In genomic region chr11:110919241-110919893, GRCh38 we compare ENCODE assay signal across 15 cellular contexts.
DNase-seq lines count a peak whose midpoint lies in the region; ATAC-seq and TF ChIP-seq lines count a peak whose summit lies in the region.
"Had no signal": no experiment of that assay in that cellular context is flagged by ENCODE, and none has a peak within 500 bp of the region (broad histone marks: within the 10 kb centered on the region; RNA-seq: fewer than 3 reads in every experiment).

No MANE protein-coding gene starts in this region.

- POLR2A ChIA-PET in naive thymus-derived CD4-positive, alpha-beta T cell (lab: Charles Lee) = no interaction called here

- no peaks in the 10 kb centered on the region for H3K27me3 ChIP-seq in MM.1S (replicated peaks; ENCODE audit: insufficient read depth, low read length)
- no peaks in the 10 kb centered on the region for H3K27me3 ChIP-seq in naive thymus-derived CD4-positive, alpha-beta T cell (ENCODE audit: control insufficient read depth in 2 of 2, insufficient read depth in 2 of 2, low read length in 2 of 2)
- H3K27me3 ChIP-seq in SJCRH30 = no peaks in the 10 kb centered on the region
- H3K27me3 ChIP-seq: esophagus muscularis mucosa, right lobe of liver had no signal

- intact Hi-C loops in naive thymus-derived CD4-positive, alpha-beta T cell (cut with micrococcal nuclease) = no loop called here

- H3K27me3 Mint-ChIP-seq in naive thymus-derived CD4-positive, alpha-beta T cell = peaks cover 0 to 4% (median 0%) of the 10 kb centered on the region in 5 donors

- CTCF ChIA-PET in naive thymus-derived CD4-positive, alpha-beta T cell (lab: Charles Lee) = no interaction called here

- H3K4me1 Mint-ChIP-seq in naive thymus-derived CD4-positive, alpha-beta T cell = peaks cover 8 to 28% (median 15%) of the 10 kb centered on the region in 7 donors

- no peak for TF ChIP-seq CTCF in MM.1S (IDR thresholded peaks at IDR 0.05; ENCODE audit: low read length)

- DNase-seq in MM.1S (peak; percentile 52), SW480 (ENCODE audit: low spot score) (no peak), LoVo (ENCODE audit: low spot score) (no peak), SJCRH30 (no peak), glomerular visceral epithelial cell (ENCODE audit: extremely low spot score) (no peak)
- no peak for DNase-seq in naive thymus-derived CD4-positive, alpha-beta T cell
- DNase-seq: activated CD4-positive, alpha-beta T cell treated with anti-CD3 and anti-CD28 coated beads, Interleukin-2, amount 50 U/mL, for 4 hours; activated naive CD4-positive, alpha-beta T cell treated with Interleukin-2 at 50 U/mL for 16 hours; KG1; right lobe of liver; T-helper 2 cell had no signal

- no peaks in the 10 kb centered on the region for H3K9me2 ChIP-seq in MM.1S (replicated peaks; ENCODE audit: insufficient read depth, low read length)

- H3K4me2 ChIP-seq in MM.1S (ENCODE audit: low read depth, low read length) = peak overlapping the region; percentile 57

- H3F3A ChIP-seq in MM.1S (ENCODE audit: insufficient read depth, low read length) = no peaks in the 10 kb centered on the region

- ATAC-seq in GM18907 (IDR thresholded peaks at IDR 0.05; ENCODE audit: unreplicated experiment) (peak; percentile 68), GM21619 (IDR thresholded peaks at IDR 0.05; ENCODE audit: unreplicated experiment) (peak; percentile 85)
- ATAC-seq in naive thymus-derived CD4-positive, alpha-beta T cell = peak; percentile 48

- H3K4me3 ChIP-seq in MM.1S (ENCODE audit: low read length) (peak overlapping the region; percentile 19), SJCRH30 (no peak overlapping the region)
- H3K4me3 ChIP-seq in naive thymus-derived CD4-positive, alpha-beta T cell (ENCODE audit: low read length) = no peak overlapping the region
- H3K4me3 ChIP-seq: esophagus muscularis mucosa, right lobe of liver had no signal

- peaks cover 7% of the 10 kb centered on the region; the same call in 1 of the 2 replicates for H3K4me1 ChIP-seq in MM.1S (ENCODE audit: low read length)
- peaks cover 0 to 7% of the 10 kb centered on the region in 2 donors for H3K4me1 ChIP-seq in naive thymus-derived CD4-positive, alpha-beta T cell (ENCODE audit: control insufficient read depth in 2 of 2, insufficient read depth in 2 of 2, low read length in 2 of 2)
- H3K4me1 ChIP-seq in SJCRH30 = no peaks in the 10 kb centered on the region
- H3K4me1 ChIP-seq: right lobe of liver had no signal

- peak overlapping the region; percentile 14; the same call in 1 of the 2 replicates for H3K9ac ChIP-seq in MM.1S (ENCODE audit: low read length)

- H3K36me3 Mint-ChIP-seq in naive thymus-derived CD4-positive, alpha-beta T cell = peaks cover 0 to 7% (median 0%) of the 10 kb centered on the region in 5 donors

- peak overlapping the region; percentile 21; the same call in 1 of the 2 replicates for H3K27ac ChIP-seq in MM.1S (ENCODE audit: low read length)
- no peak overlapping the region for H3K27ac ChIP-seq in naive thymus-derived CD4-positive, alpha-beta T cell (ENCODE audit: low read depth, low read length)
- no peak overlapping the region for H3K27ac ChIP-seq in SJCRH30
- H3K27ac ChIP-seq: right lobe of liver had no signal

- H3K27ac Mint-ChIP-seq in naive thymus-derived CD4-positive, alpha-beta T cell = peak overlapping the region in 5 of 9 donors; percentile 1 to 81 (median 20)

- H3K36me3 ChIP-seq in MM.1S (replicated peaks; ENCODE audit: insufficient read depth, low read length) = no peaks in the 10 kb centered on the region
- no peaks in the 10 kb centered on the region for H3K36me3 ChIP-seq in naive thymus-derived CD4-positive, alpha-beta T cell (ENCODE audit: control insufficient read depth in 2 of 3, insufficient read depth in 3 of 3, low read length in 3 of 3)
- no peaks in the 10 kb centered on the region for H3K36me3 ChIP-seq in SJCRH30
- H3K36me3 ChIP-seq: esophagus muscularis mucosa, right lobe of liver had no signal

- H4K20me1 ChIP-seq in MM.1S (ENCODE audit: insufficient read depth, low read length) = no peaks in the 10 kb centered on the region

- peak overlapping the region in 5 of 10 donors; percentile 0 to 37 (median 6) for H3K4me3 Mint-ChIP-seq in naive thymus-derived CD4-positive, alpha-beta T cell
- H3K4me3 Mint-ChIP-seq: central memory CD8-positive, alpha-beta T cell had no signal

- peaks cover 3 to 22% (median 10%) of the 10 kb centered on the region in 11 donors for H3K9me3 Mint-ChIP-seq in naive thymus-derived CD4-positive, alpha-beta T cell
- H3K9me3 Mint-ChIP-seq: central memory CD8-positive, alpha-beta T cell had no signal

- H3K79me2 ChIP-seq in MM.1S (ENCODE audit: low read length) = no peaks in the 10 kb centered on the region

- H2AFZ ChIP-seq in MM.1S (ENCODE audit: low read length) = peak overlapping the region; percentile 85

- H3K9me3 ChIP-seq in MM.1S (replicated peaks; ENCODE audit: insufficient read depth, low read length) = no peaks in the 10 kb centered on the region
- no peaks in the 10 kb centered on the region for H3K9me3 ChIP-seq in naive thymus-derived CD4-positive, alpha-beta T cell (ENCODE audit: control insufficient read depth in 2 of 3, low read length in 3 of 3)
- H3K9me3 ChIP-seq in SJCRH30 (replicated peaks) = no peaks in the 10 kb centered on the region
- H3K9me3 ChIP-seq: esophagus muscularis mucosa, right lobe of liver had no signal
